ENCODE assay signal across 17 cellular contexts in the genomic region with DNA sequence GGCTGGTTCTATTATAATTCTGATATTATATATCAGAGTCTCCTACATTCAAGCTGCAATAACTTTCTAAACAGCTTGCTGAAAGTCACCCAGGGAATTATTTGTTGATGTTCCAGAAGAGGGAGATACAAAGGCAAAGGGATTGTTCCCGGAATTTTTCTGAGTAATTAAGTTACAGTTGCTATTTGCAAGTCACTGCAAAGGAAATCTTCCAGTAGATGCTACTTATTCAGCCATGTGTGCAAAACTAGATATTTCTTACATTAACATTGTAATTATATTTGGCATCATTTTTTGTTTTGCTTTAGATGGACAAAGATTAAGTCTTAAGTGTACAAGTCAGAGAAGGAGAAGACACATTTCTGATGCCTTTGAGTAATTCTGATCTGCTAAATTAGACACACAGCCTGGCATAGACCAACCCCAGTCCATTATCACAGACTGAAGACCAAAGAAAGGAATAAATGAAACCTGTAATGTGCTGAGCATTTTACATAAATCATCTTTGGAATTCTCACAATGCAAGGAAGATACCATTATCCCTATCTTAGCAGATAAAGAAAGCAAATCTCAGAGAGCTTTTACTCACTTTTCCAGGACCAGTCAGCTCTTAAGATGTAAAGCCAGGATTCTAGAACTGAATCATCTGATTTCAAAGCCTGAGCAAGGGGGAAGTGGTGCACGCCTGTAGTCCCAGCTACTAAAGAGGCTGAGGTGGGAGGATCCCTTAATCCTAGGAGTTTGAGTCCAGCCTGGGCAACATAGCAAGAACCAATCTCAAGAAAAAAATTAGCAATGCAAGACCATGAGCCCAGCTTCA.
A peak's percentile ranks its signal among the peaks of the same experiment; 100 is the strongest.
DNase-seq lines count a peak whose midpoint lies in the region; ATAC-seq and TF ChIP-seq lines count a peak whose summit lies in the region.
"Had no signal": no experiment of that assay in that cellular context is flagged by ENCODE, and none has a peak within 500 bp of the region (broad histone marks: within the 10 kb centered on the region; RNA-seq: fewer than 3 reads in every experiment).

No MANE protein-coding gene starts in this region.

- H3K9ac ChIP-seq in Karpas-422 (ENCODE audit: low read length) = no peak overlapping the region
- no peak overlapping the region for H3K9ac ChIP-seq in adipocyte (ENCODE audit: low read length)

- intact Hi-C loops in natural killer cell (cut with micrococcal nuclease) = no loop called here

- H3K79me2 ChIP-seq in Karpas-422 (ENCODE audit: low read length) = no peaks in the 10 kb centered on the region

- no peak overlapping the region for H3K4me3 Mint-ChIP-seq in mesothelial cell of epicardium
- H3K4me3 Mint-ChIP-seq in natural killer cell = no peak overlapping the region
- H3K4me3 Mint-ChIP-seq: B cell; CD4-positive, alpha-beta memory T cell; H9 had no signal

- H3K9me3 Mint-ChIP-seq in mesothelial cell of epicardium = no peaks in the 10 kb centered on the region
- H3K9me3 Mint-ChIP-seq in natural killer cell = no peaks in the 10 kb centered on the region

- H3K4me3 ChIP-seq in Karpas-422 (ENCODE audit: low read length) (no peak overlapping the region), adipocyte (ENCODE audit: low read length) (no peak overlapping the region), fibroblast of mammary gland (ENCODE audit: control insufficient read depth, low read depth, low read length) (no peak overlapping the region)
- H3K4me3 ChIP-seq: K562 had no signal

- no peaks in the 10 kb centered on the region for H4K20me1 ChIP-seq in Karpas-422 (ENCODE audit: insufficient read depth, low read depth, low read length)

- no peak for ATAC-seq in natural killer cell
- ATAC-seq: K562 had no signal

- H3K4me1 Mint-ChIP-seq in mesothelial cell of epicardium (peaks cover 30% of the 10 kb centered on the region), natural killer cell (no peaks in the 10 kb centered on the region)
- H3K4me1 Mint-ChIP-seq: B cell; CD4-positive, alpha-beta memory T cell had no signal

- TF ChIP-seq CTCF in fibroblast of mammary gland (conservative IDR thresholded peaks at IDR 0.05; ENCODE audit: control insufficient read depth, insufficient read depth, low read depth, low read length) (no peak), mesothelial cell of epicardium (IDR thresholded peaks at IDR 0.05; ENCODE audit: unreplicated experiment) (no peak), natural killer cell (IDR thresholded peaks at IDR 0.05) (no peak)

- no peaks in the 10 kb centered on the region for H3K36me3 Mint-ChIP-seq in mesothelial cell of epicardium
- no peaks in the 10 kb centered on the region for H3K36me3 Mint-ChIP-seq in natural killer cell
- H3K36me3 Mint-ChIP-seq: CD4-positive, alpha-beta memory T cell had no signal

- H3K4me1 ChIP-seq in Karpas-422 (ENCODE audit: low read length) (no peaks in the 10 kb centered on the region), adipocyte (ENCODE audit: control insufficient read depth, insufficient read depth, low read length) (peaks cover 12% of the 10 kb centered on the region)

- H2AFZ ChIP-seq in Karpas-422 (ENCODE audit: low read length) = no peak overlapping the region

- H3K27ac Mint-ChIP-seq in mesothelial cell of epicardium (peak overlapping the region; percentile 77), natural killer cell (no peak overlapping the region)
- H3K27ac Mint-ChIP-seq: B cell; CD4-positive, alpha-beta memory T cell; H9 had no signal

- H3K9me2 ChIP-seq in Karpas-422 (replicated peaks; ENCODE audit: insufficient read depth, low read length) = no peaks in the 10 kb centered on the region

- H3K36me3 ChIP-seq in Karpas-422 (ENCODE audit: insufficient read depth, low read length) (no peaks in the 10 kb centered on the region), adipocyte (ENCODE audit: control insufficient read depth, insufficient read depth, low read length, severe bottlenecking) (no peaks in the 10 kb centered on the region)

- H3K4me2 ChIP-seq in Karpas-422 (ENCODE audit: low read depth, low read length, poor library complexity, severe bottlenecking) = no peak overlapping the region

- no peak overlapping the region for H3K27ac ChIP-seq in Karpas-422 (ENCODE audit: low read length)
- H3K27ac ChIP-seq: C4-2B, HL-60 had no signal

- H3K9me3 ChIP-seq in Karpas-422 (ENCODE audit: low read length) = no peaks in the 10 kb centered on the region
- H3K9me3 ChIP-seq in adipocyte (ENCODE audit: control insufficient read depth, low read length) = no peaks in the 10 kb centered on the region

- H3K27me3 Mint-ChIP-seq in mesothelial cell of epicardium (ENCODE audit: low read depth) (no peaks in the 10 kb centered on the region), natural killer cell (ENCODE audit: low read depth in 2 of 2) (peaks cover 9 to 18% of the 10 kb centered on the region in 2 donors)

- DNase-seq in Karpas-422 = peak; percentile 34
- peak; percentile 21 for DNase-seq in adipocyte (ENCODE audit: low read depth)
- DNase-seq in fibroblast of mammary gland (ENCODE audit: low read depth) = peak; percentile 7
- DNase-seq in mesothelial cell of epicardium (ENCODE audit: low spot score in 2 of 2, unreplicated experiment in 2 of 2) = no peak
- DNase-seq in DMS79 treated with DMSO at 0.1 percent for 48 hours (lab: John Stamatoyannopoulos, UW) = no peak
- no peak for DNase-seq in AML-193 (lab: John Stamatoyannopoulos, UW)
- DNase-seq in natural killer cell = no peak
- DNase-seq in 8988T = no peak
- DNase-seq: CD4-positive, alpha-beta memory T cell; DMS79; GDM1; GOT3; H9 had no signal

- H3K27me3 ChIP-seq in Karpas-422 (ENCODE audit: low read length) (no peaks in the 10 kb centered on the region), adipocyte (replicated peaks; ENCODE audit: control insufficient read depth, insufficient read depth, low read length) (no peaks in the 10 kb centered on the region)

Comparison
In these comparisons a context has a peak if more than half of its experiments do, and no peak if none do; other contexts are left out.
1. DNase-seq: peak in Karpas-422 (single experiment), adipocyte (single experiment) and fibroblast of mammary gland (single experiment); none in mesothelial cell of epicardium (0 of 2), DMS79 treated with DMSO at 0.1 percent for 48 hours (single experiment), AML-193 (0 of 2), natural killer cell (single experiment) and 8988T (single experiment).